24 cellular contexts compared by ENCODE assay signal in genomic region chr4:3434891-3435683, GRCh38. TPM values are rescaled to one million over a fixed set of nuclear protein-coding genes. Genes with fewer than 3 reads are reported as not detected.
DNase-seq lines count a peak whose midpoint lies in the region; ATAC-seq and TF ChIP-seq lines count a peak whose summit lies in the region.
"Had no signal": no experiment of that assay in that cellular context is flagged by ENCODE, and none has a peak within 500 bp of the region (broad histone marks: within the 10 kb centered on the region; RNA-seq: fewer than 3 reads in every experiment).

No MANE protein-coding gene starts in this region.

- H3K27me3 Mint-ChIP-seq in glutamatergic neuron (ENCODE audit: unreplicated experiment) = peaks cover 3% of the 10 kb centered on the region
- H3K27me3 Mint-ChIP-seq: CD4-positive, alpha-beta memory T cell; stimulated activated naive CD8-positive, alpha-beta T cell treated with anti-CD3 and anti-CD28 coated beads, Interleukin-15, amount 100 ng/mL, for 72 hours had no signal

- peaks cover 8% of the 10 kb centered on the region for H3K4me1 ChIP-seq in psoas muscle
- H3K4me1 ChIP-seq: Peyer's patch had no signal

- H3K4me1 Mint-ChIP-seq in glutamatergic neuron (ENCODE audit: low read depth, unreplicated experiment) = peaks cover 10% of the 10 kb centered on the region
- H3K4me1 Mint-ChIP-seq: CD4-positive, alpha-beta memory T cell; stimulated activated naive CD8-positive, alpha-beta T cell treated with anti-CD3 and anti-CD28 coated beads, Interleukin-15, amount 100 ng/mL, for 72 hours had no signal

- POLR2A ChIA-PET in RWPE1 (lab: Yijun Ruan, JAX; ENCODE audit: low non-redundant PET) = no interaction called here

- no peak overlapping the region for H3K27ac Mint-ChIP-seq in glutamatergic neuron (ENCODE audit: unreplicated experiment)
- H3K27ac Mint-ChIP-seq: CD4-positive, alpha-beta memory T cell; nephron had no signal

- CTCF ChIA-PET in RWPE1 (lab: Yijun Ruan, JAX) = interaction anchor here (0.6 kb wide), 1 partner anchor 1626 kb away, joined by 3 read pairs; no protein-coding TSS in a partner anchor

- peaks cover 6% of the 10 kb centered on the region for H3K9me3 Mint-ChIP-seq in glutamatergic neuron (ENCODE audit: unreplicated experiment)
- H3K9me3 Mint-ChIP-seq: CD4-positive, alpha-beta memory T cell; nephron; stimulated activated naive CD8-positive, alpha-beta T cell treated with anti-CD3 and anti-CD28 coated beads, Interleukin-15, amount 100 ng/mL, for 72 hours had no signal

- H3K27ac ChIP-seq in RWPE1 (peak overlapping the region; percentile 92), psoas muscle (no peak overlapping the region)
- H3K27ac ChIP-seq: Peyer's patch had no signal

- H3K9me3 ChIP-seq in psoas muscle = no peaks in the 10 kb centered on the region
- H3K9me3 ChIP-seq: Peyer's patch had no signal

- no peak overlapping the region for H3K4me3 Mint-ChIP-seq in glutamatergic neuron (ENCODE audit: unreplicated experiment)
- H3K4me3 Mint-ChIP-seq: CD4-positive, alpha-beta memory T cell; nephron; stimulated activated naive CD8-positive, alpha-beta T cell treated with anti-CD3 and anti-CD28 coated beads, Interleukin-15, amount 100 ng/mL, for 72 hours had no signal

- H3K27me3 ChIP-seq in psoas muscle (ENCODE audit: insufficient read depth in 3 of 3, low read length in 2 of 3) = no peaks in the 10 kb centered on the region
- H3K27me3 ChIP-seq: Peyer's patch had no signal

- H3K36me3 ChIP-seq in psoas muscle (ENCODE audit: insufficient read depth in 1 of 2, low read depth in 1 of 2) = peaks cover 0 to 21% of the 10 kb centered on the region in 2 donors
- H3K36me3 ChIP-seq: Peyer's patch had no signal

- H3K4me3 ChIP-seq in psoas muscle = no peak overlapping the region
- H3K4me3 ChIP-seq: Peyer's patch had no signal

- no peaks in the 10 kb centered on the region for H3K36me3 Mint-ChIP-seq in glutamatergic neuron (ENCODE audit: unreplicated experiment)
- H3K36me3 Mint-ChIP-seq: CD4-positive, alpha-beta memory T cell had no signal

- intact Hi-C loops in Right ventricle myocardium inferior (cut with DNase I) (no loop called here), cardiac septum (cut with DNase I) (no loop called here), psoas muscle (cut with DNase I) (no loop called here)

- TF ChIP-seq CTCF in RWPE1 (conservative IDR thresholded peaks at IDR 0.05; ENCODE audit: low read depth) (no peak), glutamatergic neuron (IDR thresholded peaks at IDR 0.05; ENCODE audit: partially characterized antibody, unreplicated experiment) (no peak), psoas muscle (IDR thresholded peaks at IDR 0.05) (no peak)

- ATAC-seq in Right ventricle myocardium inferior = no peak
- ATAC-seq in psoas muscle = no peak
- ATAC-seq in HG03457 (IDR thresholded peaks at IDR 0.05; ENCODE audit: unreplicated experiment) = no peak
- no peak for ATAC-seq in HG02884 (IDR thresholded peaks at IDR 0.05; ENCODE audit: unreplicated experiment)
- ATAC-seq in HG03565 (IDR thresholded peaks at IDR 0.05; ENCODE audit: unreplicated experiment) = no peak
- ATAC-seq: esophagus mucosa; stimulated activated naive CD8-positive, alpha-beta T cell treated with anti-CD3 and anti-CD28 coated beads, Interleukin-15, amount 100 ng/mL, for 72 hours had no signal

- WGBS in psoas muscle, 3 donors = 76 to 78% (median 77%) methylated on average over 15 to 16 of the region's 16 CpGs

- DNase-seq in Right ventricle myocardium inferior (ENCODE audit: missing footprints) (peak; percentile 45), cardiac septum (ENCODE audit: low spot score) (no peak), RWPE1 (ENCODE audit: low spot score) (no peak), glutamatergic neuron (peak; percentile 47), psoas muscle (peak; percentile 8 to 54)
- DNase-seq: activated CD4-positive, alpha-beta T cell treated with anti-CD3 and anti-CD28 coated beads for 48 hours; activated naive CD4-positive, alpha-beta T cell treated with Interleukin-2 at 50 U/mL for 16 hours; CD4-positive, alpha-beta memory T cell; DMS79 treated with DMSO at 0.1 percent for 48 hours; NCI-H1092; NCI-H2171; NCI-H82; Peyer's patch; retina; stimulated activated naive CD8-positive, alpha-beta T cell treated with anti-CD3 and anti-CD28 coated beads, Interleukin-15, amount 100 ng/mL, for 72 hours had no signal

RNA-seq across cellular contexts. Expression of gene HGFAC, which starts 6.7 kb away (rescaled TPM):
- total RNA-seq in Right ventricle myocardium inferior = 1.5 TPM
- total RNA-seq in cardiac septum = 0.38 TPM
- total RNA-seq in glutamatergic neuron (ENCODE audit: unreplicated experiment) = 9.4 TPM
- 1 to 10 TPM in 1 of 4 donors, under 1 TPM in 2, not detected in 1; 0.32 to 1.2 (median 0.46) TPM for total RNA-seq in psoas muscle
- under 1 TPM; 0.09 to 0.63 (median 0.26) TPM for polyA plus RNA-seq in psoas muscle
- total RNA-seq: esophagus mucosa, mesenteric fat pad, Peyer's patch, ureter had no signal
- polyA plus RNA-seq: CD4-positive, alpha-beta memory T cell had no signal

RNA-seq across cellular contexts. Expression of gene DOK7, which starts 28.0 kb away (rescaled TPM):
- total RNA-seq in Right ventricle myocardium inferior (35.5 TPM), cardiac septum (62.7 TPM), glutamatergic neuron (ENCODE audit: unreplicated experiment) (5.1 TPM), psoas muscle (10 to 100 TPM in 3 of 4 donors, 1 to 10 TPM in 1; 3.4 to 48.6 (median 34.5) TPM)
- 10 to 100 TPM; 11.7 to 26.3 (median 17.3) TPM for polyA plus RNA-seq in psoas muscle
- total RNA-seq: A673; CD4-positive, alpha-beta memory T cell; dermis microvascular lymphatic vessel endothelial cell; mesenteric fat pad had no signal

Comparison
In these comparisons a context has a peak if more than half of its experiments do, and no peak if none do; other contexts are left out.
1. DNase-seq: peak in Right ventricle myocardium inferior (single experiment), glutamatergic neuron (single experiment) and psoas muscle (2 of 2); none in cardiac septum (single experiment) and RWPE1 (single experiment).